Comparison of ENCODE assay signal across 21 cellular contexts in the genomic region with DNA sequence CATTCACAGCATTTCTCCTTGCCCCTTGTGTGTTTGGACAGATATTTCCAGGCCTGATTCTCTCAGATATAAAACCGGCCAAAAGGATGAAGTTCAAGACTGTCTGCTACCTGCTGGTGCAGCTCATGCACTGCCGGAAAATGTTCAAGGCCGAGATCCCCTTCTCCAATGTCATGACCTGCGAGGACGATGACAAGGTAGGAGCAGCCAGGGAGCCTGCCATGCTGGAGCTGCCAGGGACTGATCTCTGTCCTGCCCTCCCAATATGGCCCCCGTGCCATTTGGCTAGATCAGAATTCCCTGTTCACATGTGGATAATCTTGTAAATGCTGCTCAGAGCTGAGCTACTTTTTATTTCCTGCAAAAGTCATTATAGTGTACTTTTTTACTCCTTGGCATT.
"Had no signal": no experiment of that assay in that cellular context is flagged by ENCODE, and none has a peak within 500 bp of the region (broad histone marks: within the 10 kb centered on the region; RNA-seq: fewer than 3 reads in every experiment).

No MANE protein-coding gene starts in this region.

- H3K9me3 ChIP-seq: esophagus squamous epithelium, left ventricle myocardium inferior, right atrium auricular region, suprapubic skin, tibial nerve had no signal

- H3K4me1 ChIP-seq: esophagus squamous epithelium, left ventricle myocardium inferior, parathyroid adenoma, right atrium auricular region, suprapubic skin, tibial nerve had no signal

- H3K27ac ChIP-seq: brain microvascular endothelial cell, esophagus squamous epithelium, left ventricle myocardium inferior, parathyroid adenoma, right atrium auricular region, suprapubic skin, tibial nerve, WERI-Rb-1 had no signal

- H3K36me3 ChIP-seq: brain microvascular endothelial cell, esophagus squamous epithelium, left ventricle myocardium inferior, right atrium auricular region, suprapubic skin, WERI-Rb-1 had no signal

- DNase-seq: activated CD4-positive, alpha-beta T cell treated with anti-CD3 and anti-CD28 coated beads for 48 hours; activated gamma-delta T cell treated with Interleukin-2 at 50 U/mL for 16 hours; activated naive CD4-positive, alpha-beta T cell treated with anti-CD3 and anti-CD28 coated beads, Interleukin-2, amount 50 U/mL, for 16 hours; activated T-cell treated with anti-CD3 and anti-CD28 coated beads, Interleukin-2, amount 50 U/mL, for 4 hours; amniotic stem cell; brain microvascular endothelial cell; cortex of kidney; esophagus squamous epithelium; foreskin melanocyte; left ventricle myocardium inferior; nucleus accumbens; stimulated activated CD4-positive, alpha-beta T cell treated with anti-CD3 and anti-CD28 coated beads, Interleukin-1b, Interleukin-23, amount 100 ng/mL, for 48 hours; stimulated activated naive B cell treated with anti-CD40 and anti-IgM and Interleukin-4, amounts not matched to agents 10 μg/mL and 1 μg/mL and 100 μg/mL, for 72 hours; SW 1271; T-helper 9 cell; WERI-Rb-1 had no signal

- H3K27me3 ChIP-seq: brain microvascular endothelial cell, esophagus squamous epithelium, right atrium auricular region, suprapubic skin, tibial nerve had no signal

- H3K4me3 ChIP-seq: esophagus squamous epithelium, left ventricle myocardium inferior, right atrium auricular region, smooth muscle cell, suprapubic skin, tibial nerve had no signal
